Comparison of ENCODE assay signal across 1 cellular context in genomic region chr18:22223263-22223960, GRCh38.
TF ChIP-seq lines count a peak whose summit lies in the region.

No MANE protein-coding gene starts in this region.

TF ChIP-seq in HepG2, 621 proteins besides CTCF, POLR2A, EP300 and RAD21 (continued from another document):
- no peak for TF ChIP-seq AHDC1 (CRISPR knock-in tag; IDR thresholded peaks at IDR 0.05; ENCODE audit: borderline replicate concordance)
- no peak for TF ChIP-seq IKZF4 (CRISPR knock-in tag; IDR thresholded peaks at IDR 0.05; ENCODE audit: borderline replicate concordance, low read depth, not compliant biosample characterization)
- no peak for TF ChIP-seq HINFP (CRISPR knock-in tag; IDR thresholded peaks at IDR 0.05; ENCODE audit: low read depth)
- TF ChIP-seq GLI4 (CRISPR knock-in tag; IDR thresholded peaks at IDR 0.05; ENCODE audit: borderline replicate concordance) = no peak
- TF ChIP-seq RNF219 (CRISPR knock-in tag; IDR thresholded peaks at IDR 0.05) = no peak
- no peak for TF ChIP-seq PAF1 (CRISPR knock-in tag; IDR thresholded peaks at IDR 0.05)
- no peak for TF ChIP-seq ZNF224 (CRISPR knock-in tag; IDR thresholded peaks at IDR 0.05)
- TF ChIP-seq NCOR1 (IDR thresholded peaks at IDR 0.05; ENCODE audit: borderline replicate concordance, low read length) = peak; percentile 37; the same call in 1 of the 2 replicates
- TF ChIP-seq ZSCAN20 (CRISPR knock-in tag; IDR thresholded peaks at IDR 0.05; ENCODE audit: borderline replicate concordance) = no peak
- TF ChIP-seq SOX13 (IDR thresholded peaks at IDR 0.05) = no peak
- TF ChIP-seq SOX13 (CRISPR knock-in tag; conservative IDR thresholded peaks at IDR 0.05 in 1 of 2, IDR thresholded peaks at IDR 0.05 in 1 of 2) = no peak
- no peak for TF ChIP-seq MEIS2 (CRISPR knock-in tag; IDR thresholded peaks at IDR 0.05)
- TF ChIP-seq PAXIP1 (CRISPR knock-in tag; conservative IDR thresholded peaks at IDR 0.05) = 0 out of 2 replicates have a peak, but pooled peaks have one; percentile 30
- no peak for TF ChIP-seq KLF11 (CRISPR knock-in tag; IDR thresholded peaks at IDR 0.05)
- peak; percentile 40; the same call in 1 of the 2 replicates for TF ChIP-seq ARID5B (CRISPR knock-in tag; IDR thresholded peaks at IDR 0.05)
- no peak for TF ChIP-seq ZNF563 (CRISPR knock-in tag; IDR thresholded peaks at IDR 0.05)
- no peak for TF ChIP-seq SETDB1 (CRISPR knock-in tag; IDR thresholded peaks at IDR 0.05; ENCODE audit: borderline replicate concordance)
